Comparison of ENCODE assay signal across 19 cellular contexts in the genomic region with DNA sequence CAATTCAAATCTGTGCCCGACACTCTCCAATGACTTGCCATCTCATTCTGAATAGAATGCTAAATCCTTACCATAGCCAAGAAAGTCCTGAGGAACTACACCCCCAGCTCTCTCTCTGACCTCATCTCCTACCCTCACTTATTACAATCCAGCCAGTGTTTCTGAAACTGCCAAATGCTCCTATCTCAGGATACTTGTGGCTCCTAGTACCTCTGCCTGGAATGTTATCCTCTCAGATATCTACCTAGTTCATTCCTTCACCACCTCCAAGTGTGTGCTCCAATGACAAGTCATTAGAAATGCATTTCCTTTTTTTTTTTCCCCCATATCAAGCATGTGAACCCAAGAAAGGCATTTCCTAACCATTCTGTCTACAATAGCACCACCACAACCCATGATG. TPM values are rescaled to one million over a fixed set of nuclear protein-coding genes. Genes with fewer than 3 reads are reported as not detected.
DNase-seq lines count a peak whose midpoint lies in the region; ATAC-seq and TF ChIP-seq lines count a peak whose summit lies in the region.
"Had no signal": no experiment of that assay in that cellular context is flagged by ENCODE, and none has a peak within 500 bp of the region (broad histone marks: within the 10 kb centered on the region; RNA-seq: fewer than 3 reads in every experiment).

No MANE protein-coding gene starts in this region.

- H3K9me2 ChIP-seq in PC-3 (replicated peaks; ENCODE audit: low read length), result no peaks in the 10 kb centered on the region

- no peak overlapping the region for H2AFZ ChIP-seq in PC-3 (ENCODE audit: low read length)
- H2AFZ ChIP-seq: GM23338 had no signal

- no peaks in the 10 kb centered on the region for H4K20me1 ChIP-seq in BLaER1
- H4K20me1 ChIP-seq in PC-3 (ENCODE audit: low read length), result no peaks in the 10 kb centered on the region

- no peaks in the 10 kb centered on the region for H3K27me3 ChIP-seq in BLaER1
- no peaks in the 10 kb centered on the region for H3K27me3 ChIP-seq in adipocyte (replicated peaks; ENCODE audit: control insufficient read depth, insufficient read depth, low read length)
- H3K27me3 ChIP-seq in PC-3 (ENCODE audit: low read length), result no peaks in the 10 kb centered on the region
- H3K27me3 ChIP-seq: BE2C had no signal

- BruUV-seq in PC-3 (replicated peaks; lab: Mats Ljungman, UMichigan), result no TSS peak

- no peak for DNase-seq in adipocyte (ENCODE audit: low read depth)
- peak; percentile 1 for DNase-seq in kidney tubule cell (ENCODE audit: low spot score)
- DNase-seq in effector CD8-positive, alpha-beta T cell (lab: John Stamatoyannopoulos, UW), result no peak
- no peak for DNase-seq in PC-3
- DNase-seq in iPS-NIHi7 (ENCODE audit: extremely low spot score), result no peak
- DNase-seq: 8988T; ACHN; AML-193; BE2C; C1 segment of cervical spinal cord; Caco-2; CD8-positive, alpha-beta T cell; DMS153; DND-41; H9 had no signal

- H3K4me1 ChIP-seq in BLaER1, result no peaks in the 10 kb centered on the region
- H3K4me1 ChIP-seq in adipocyte (ENCODE audit: control insufficient read depth, insufficient read depth, low read length), result no peaks in the 10 kb centered on the region
- no peaks in the 10 kb centered on the region for H3K4me1 ChIP-seq in PC-3 (ENCODE audit: insufficient read depth, low read length)
- H3K4me1 ChIP-seq: A549, BE2C, Caco-2 had no signal

- no peak overlapping the region for H3K9ac ChIP-seq in BLaER1
- no peak overlapping the region for H3K9ac ChIP-seq in adipocyte (ENCODE audit: low read length)
- no peak overlapping the region for H3K9ac ChIP-seq in PC-3 (ENCODE audit: low read length)

- POLR2A ChIA-PET in PC-3 (lab: Charles Lee; ENCODE audit: unreplicated experiment), result no interaction called here

- intact Hi-C loops in PC-3 (cut with micrococcal nuclease), result no loop called here

- no peak for ATAC-seq in PC-3
- ATAC-seq: A549; CD8-positive, alpha-beta T cell; GM23338; HCT116 had no signal

- CTCF ChIA-PET in PC-3 (lab: Charles Lee), result no interaction called here

- peaks cover 95% of the 10 kb centered on the region for H3K36me3 ChIP-seq in BLaER1
- peaks cover 39% of the 10 kb centered on the region for H3K36me3 ChIP-seq in adipocyte (ENCODE audit: control insufficient read depth, insufficient read depth, low read length, severe bottlenecking)
- H3K36me3 ChIP-seq in PC-3 (ENCODE audit: low read depth, low read length), result peaks cover 65% of the 10 kb centered on the region

- H3K4me3 ChIP-seq in BLaER1 (0 out of 2 replicates have a peak overlapping the region, but pooled peaks have one; percentile 18), adipocyte (ENCODE audit: low read length) (peak overlapping the region; percentile 64), PC-3 (ENCODE audit: low read length) (no peak overlapping the region)
- H3K4me3 ChIP-seq: A549, GM23338 had no signal

- no peaks in the 10 kb centered on the region for H3K79me2 ChIP-seq in PC-3 (ENCODE audit: low read length)

- no peak for TF ChIP-seq CTCF in PC-3 (conservative IDR thresholded peaks at IDR 0.05; ENCODE audit: low read depth, low read length)

- H3K27ac ChIP-seq in BLaER1 (no peak overlapping the region), PC-3 (ENCODE audit: low read length) (no peak overlapping the region)
- H3K27ac ChIP-seq: A549 had no signal

- H3K9me3 ChIP-seq in BLaER1 (peaks cover 100% of the 10 kb centered on the region), adipocyte (ENCODE audit: control insufficient read depth, low read length) (peaks cover 86% of the 10 kb centered on the region), PC-3 (ENCODE audit: low read length) (peaks cover 63% of the 10 kb centered on the region)
- H3K9me3 ChIP-seq: BE2C had no signal

- H3K4me2 ChIP-seq in BLaER1, result no peak overlapping the region
- no peak overlapping the region for H3K4me2 ChIP-seq in PC-3 (ENCODE audit: low read length)
- H3K4me2 ChIP-seq: A549, GM23338 had no signal

- no peaks in the 10 kb centered on the region for H3F3A ChIP-seq in PC-3 (ENCODE audit: low read length, unreplicated experiment)

RNA-seq across cellular contexts. Expression of a gene that starts 24.4 kb away (rescaled TPM):
- 7.0 and 10.2 TPM in 2 replicates for total RNA-seq in PC-3 (2014; rRNA removed)

RNA-seq across cellular contexts. Expression of a gene that starts 59.9 kb away (rescaled TPM):
- 1.7 and 5.9 TPM in 2 replicates for total RNA-seq in PC-3 (2014; rRNA removed)
